ENCODE assay signal across 29 cellular contexts in the genomic region with DNA sequence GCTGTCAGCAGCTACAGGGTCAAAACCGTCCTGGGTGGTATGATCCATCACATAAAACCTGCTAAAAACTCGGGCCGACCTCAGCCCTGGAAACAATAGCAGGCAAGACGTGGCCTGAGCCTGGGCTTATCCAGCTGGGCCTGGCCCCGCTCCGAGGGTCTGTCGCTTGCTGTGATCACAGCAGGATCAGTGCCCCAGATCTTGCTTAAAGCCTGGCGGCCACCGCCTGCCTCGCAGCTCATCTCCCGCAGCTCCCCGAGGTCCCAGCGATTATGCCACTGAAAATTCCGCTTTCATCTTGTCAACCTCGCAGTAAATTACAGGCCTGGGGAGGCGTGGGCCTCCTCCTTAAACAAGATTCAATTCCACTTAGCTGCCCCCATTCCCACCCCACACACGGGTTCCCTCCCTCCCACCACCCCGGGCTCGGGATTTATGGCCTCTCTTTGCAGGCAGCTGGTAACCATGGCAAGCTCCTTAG. TPM values are rescaled to one million over a fixed set of nuclear protein-coding genes. Genes with fewer than 3 reads are reported as not detected.
DNase-seq lines count a peak whose midpoint lies in the region; ATAC-seq and TF ChIP-seq lines count a peak whose summit lies in the region.
"Had no signal": no experiment of that assay in that cellular context is flagged by ENCODE, and none has a peak within 500 bp of the region (broad histone marks: within the 10 kb centered on the region; RNA-seq: fewer than 3 reads in every experiment).

No MANE protein-coding gene starts in this region.

- H3K27me3 Mint-ChIP-seq in CD8-positive, alpha-beta T cell (ENCODE audit: low read depth), result peaks cover 66% of the 10 kb centered on the region

- no peaks in the 10 kb centered on the region for H3K36me3 ChIP-seq in CD8-positive, alpha-beta T cell (ENCODE audit: insufficient read depth, low read length)
- H3K36me3 ChIP-seq: breast epithelium, gastroesophageal sphincter, HAP-1 had no signal

- H3K27ac ChIP-seq in CD8-positive, alpha-beta T cell (ENCODE audit: low read depth, low read length), result no peak overlapping the region
- H3K27ac ChIP-seq: breast epithelium, gastroesophageal sphincter, HL-60, psoas muscle, SK-N-MC, skin epidermis had no signal

- H3K36me3 Mint-ChIP-seq in CD8-positive, alpha-beta T cell, result no peaks in the 10 kb centered on the region

- no peaks in the 10 kb centered on the region for H3K4me1 ChIP-seq in CD8-positive, alpha-beta T cell (ENCODE audit: insufficient read depth, low read length)
- H3K4me1 ChIP-seq: breast epithelium, gastroesophageal sphincter, HAP-1, psoas muscle had no signal

- ATAC-seq in sciatic nerve (peak; percentile 39), HG02798 (IDR thresholded peaks at IDR 0.05; ENCODE audit: poor library complexity, unreplicated experiment) (no peak), GM18505 (IDR thresholded peaks at IDR 0.05; ENCODE audit: unreplicated experiment) (no peak)
- ATAC-seq in CD8-positive, alpha-beta T cell, result no peak
- ATAC-seq: activated T-cell treated with anti-CD3 and anti-CD28 coated beads, Interleukin-2, amount 50 U/mL, for 72 hours; gastroesophageal sphincter; HepG2; psoas muscle had no signal

- H3K27ac Mint-ChIP-seq in CD8-positive, alpha-beta T cell, result no peak overlapping the region
- H3K27ac Mint-ChIP-seq: activated CD4-positive, alpha-beta T cell treated with anti-CD3 and anti-CD28 coated beads, Interleukin-2, amount 10 ng/mL, durations not matched to agents 24 days and 14 days; activated naive CD4-positive, alpha-beta T cell treated with anti-CD3 and anti-CD28 coated beads for 36 hours; activated T-cell treated with anti-CD3 and anti-CD28 coated beads, Interleukin-2, amount 50 U/mL, for 72 hours; CD4-positive, alpha-beta T cell had no signal

- no peak for TF ChIP-seq CTCF in CD8-positive, alpha-beta T cell (IDR thresholded peaks at IDR 0.05)

- TF ChIP-seq POLR2A in GM18505 (IDR thresholded peaks at IDR 0.05; ENCODE audit: borderline replicate concordance, extremely low read depth, insufficient read depth, insufficient read length), result no peak

- DNase-seq in NCI-H1436 (lab: John Stamatoyannopoulos, UW) (peak; percentile 27), NCI-H1436 treated with DMSO at 0.1 percent for 48 hours (lab: John Stamatoyannopoulos, UW) (no peak), NCI-H2227 treated with DMSO at 0.1 percent for 48 hours (lab: John Stamatoyannopoulos, UW) (peak; percentile 95), iPS-NIHi11 (ENCODE audit: low spot score) (peak; percentile 35), sciatic nerve (ENCODE audit: low spot score) (no peak)
- DNase-seq in CD8-positive, alpha-beta T cell, result no peak
- DNase-seq: 8988T; activated CD4-positive, alpha-beta T cell treated with anti-CD3 and anti-CD28 coated beads, Interleukin-2, amount 10 ng/mL, durations not matched to agents 24 days and 14 days; activated naive CD4-positive, alpha-beta T cell treated with anti-CD3 and anti-CD28 coated beads for 36 hours; activated T-cell treated with anti-CD3 and anti-CD28 coated beads, Interleukin-2, amount 50 U/mL, for 72 hours; CD4-positive, alpha-beta T cell; cortex of kidney; DMS53; GDM1; NCI-H526; psoas muscle; RPMI8226; trophoblast cell had no signal

- intact Hi-C loops in sciatic nerve (cut with DNase I), result no loop called here
- intact Hi-C loops in CD8-positive, alpha-beta T cell (cut with DNase I, micrococcal nuclease), result no loop called here

- H3K4me1 Mint-ChIP-seq in CD8-positive, alpha-beta T cell (ENCODE audit: low read depth), result no peaks in the 10 kb centered on the region
- H3K4me1 Mint-ChIP-seq: activated CD4-positive, alpha-beta T cell treated with anti-CD3 and anti-CD28 coated beads, Interleukin-2, amount 10 ng/mL, durations not matched to agents 24 days and 14 days had no signal

- POLR2A ChIA-PET in CD8-positive, alpha-beta T cell (lab: Charles Lee), result no interaction called here

- H3K4me3 Mint-ChIP-seq in CD8-positive, alpha-beta T cell, result no peak overlapping the region
- H3K4me3 Mint-ChIP-seq: activated CD4-positive, alpha-beta T cell treated with anti-CD3 and anti-CD28 coated beads, Interleukin-2, amount 10 ng/mL, durations not matched to agents 24 days and 14 days; activated naive CD4-positive, alpha-beta T cell treated with anti-CD3 and anti-CD28 coated beads for 36 hours; activated T-cell treated with anti-CD3 and anti-CD28 coated beads, Interleukin-2, amount 50 U/mL, for 72 hours; CD4-positive, alpha-beta T cell had no signal

- H3K9me3 Mint-ChIP-seq in CD8-positive, alpha-beta T cell, result peaks cover 4% of the 10 kb centered on the region

- CTCF ChIA-PET in CD8-positive, alpha-beta T cell (lab: Charles Lee), result no interaction called here

- no peak overlapping the region for H3K4me3 ChIP-seq in CD8-positive, alpha-beta T cell (ENCODE audit: low read depth, low read length)
- H3K4me3 ChIP-seq: breast epithelium, gastroesophageal sphincter, HAP-1, lung, psoas muscle, SK-N-MC, skin epidermis had no signal

- no peaks in the 10 kb centered on the region for H3K27me3 ChIP-seq in CD8-positive, alpha-beta T cell (ENCODE audit: insufficient read depth, low read length)

- no peaks in the 10 kb centered on the region for H3K9me3 ChIP-seq in CD8-positive, alpha-beta T cell (ENCODE audit: low read length)
- H3K9me3 ChIP-seq: HAP-1, psoas muscle had no signal

RNA-seq across cellular contexts. Expression of a gene that starts 40.1 kb away (rescaled TPM):
- total RNA-seq in sciatic nerve, result 0.40 TPM
- not detected for total RNA-seq in CD8-positive, alpha-beta T cell
- total RNA-seq: activated CD4-positive, alpha-beta T cell treated with anti-CD3 and anti-CD28 coated beads, Interleukin-2, amount 10 ng/mL, durations not matched to agents 24 days and 14 days; activated T-cell treated with anti-CD3 and anti-CD28 coated beads, Interleukin-2, amount 50 U/mL, for 72 hours; CD4-positive, alpha-beta T cell; HepG2; T-helper 2 cell treated with Interferon-gamma antibody and Interleukin-4, amounts not matched to agents 100 ng/mL and 5 ng/mL, for 36 hours had no signal

Comparison
In these comparisons a context has a peak if more than half of its experiments do, and no peak if none do; other contexts are left out.
1. DNase-seq: peak in NCI-H1436 (single experiment), NCI-H2227 treated with DMSO at 0.1 percent for 48 hours (single experiment) and iPS-NIHi11 (single experiment); none in NCI-H1436 treated with DMSO at 0.1 percent for 48 hours (single experiment), sciatic nerve (single experiment) and CD8-positive, alpha-beta T cell (0 of 7).